8 cellular contexts compared by ENCODE assay signal in the genomic region with DNA sequence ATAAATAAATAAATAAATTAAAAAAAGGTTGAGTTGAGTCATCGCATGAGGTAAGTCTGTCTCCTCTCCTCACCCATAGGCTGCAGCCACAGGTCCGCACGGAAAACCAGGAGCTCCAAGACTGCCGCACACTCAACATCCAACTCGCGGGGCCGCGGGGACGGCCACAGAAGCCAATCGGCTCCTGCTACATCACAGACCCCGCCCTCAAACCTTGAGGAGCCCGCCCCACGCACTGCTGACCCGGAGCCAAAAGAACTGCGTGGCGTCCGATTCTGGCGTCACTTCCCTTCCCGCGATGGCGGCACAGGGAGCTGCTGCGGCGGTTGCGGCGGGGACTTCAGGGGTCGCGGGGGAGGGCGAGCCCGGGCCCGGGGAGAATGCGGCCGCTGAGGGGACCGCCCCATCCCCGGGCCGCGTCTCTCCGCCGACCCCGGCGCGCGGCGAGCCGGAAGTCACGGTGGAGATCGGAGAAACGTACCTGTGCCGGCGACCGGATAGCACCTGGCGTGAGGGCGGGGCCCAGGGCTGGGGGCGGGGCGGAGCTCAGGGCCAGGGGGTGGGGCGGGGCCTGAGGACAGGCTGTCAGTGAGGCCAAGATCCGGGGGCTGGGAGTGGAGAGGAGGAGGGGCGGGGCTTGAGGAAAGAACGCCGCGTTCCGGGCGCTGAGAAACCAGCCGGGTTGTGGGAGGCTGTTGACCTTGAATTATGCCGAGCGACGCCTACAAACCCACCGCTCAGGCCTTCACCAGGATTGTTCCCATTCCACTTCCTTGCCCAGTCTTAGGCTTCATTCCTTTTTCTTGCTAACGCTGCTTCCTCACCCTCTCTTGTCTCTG.
A peak's percentile ranks its signal among the peaks of the same experiment; 100 is the strongest.
DNase-seq lines count a peak whose midpoint lies in the region; ATAC-seq and TF ChIP-seq lines count a peak whose summit lies in the region.

A gene (plus strand): TSS at position 281 of the 839 bp plus-strand sequence. CDS start 18 bp downstream, at position 299.

- peak within 1 kb of the TSS; percentile 73 for H3K4me3 Mint-ChIP-seq in central memory CD8-positive, alpha-beta T cell

- H3K27ac Mint-ChIP-seq in central memory CD8-positive, alpha-beta T cell (ENCODE audit: low read depth): peak within 1 kb of the TSS; percentile 58

- H3K9me3 Mint-ChIP-seq in central memory CD8-positive, alpha-beta T cell: no peaks in the 10 kb centered on the region

- no peaks in the 10 kb centered on the region for H3K27me3 Mint-ChIP-seq in central memory CD8-positive, alpha-beta T cell

- H3K4me1 Mint-ChIP-seq in central memory CD8-positive, alpha-beta T cell: peaks cover 11% of the 10 kb centered on the region

- peak within 1 kb of the TSS; percentile 65 for H3K4me3 ChIP-seq in AG09309 (ENCODE audit: control insufficient read depth, low read depth, low read length)

- peaks cover 27% of the 10 kb centered on the region for H3K36me3 Mint-ChIP-seq in central memory CD8-positive, alpha-beta T cell (ENCODE audit: insufficient read depth)

- peak; percentile 85 for DNase-seq in AG09309 (ENCODE audit: low read depth)
- DNase-seq in NCI-H446 (lab: John Stamatoyannopoulos, UW): peak; percentile 95 to 99
- peak; percentile 95 for DNase-seq in activated CD4-positive, CD25-positive, alpha-beta regulatory T cell treated with anti-CD3 and anti-CD28 coated beads, Interleukin-2, amount 50 U/mL, for 16 hours (ENCODE audit: low read depth, low spot score)
- DNase-seq in central memory CD8-positive, alpha-beta T cell (ENCODE audit: low spot score in 2 of 2): peak; percentile 92 to 96
- DNase-seq in islet precursor cell: peak; percentile 99
- peak; percentile 97 to 98 (median 97) for DNase-seq in stimulated activated CD4-positive, alpha-beta T cell treated with anti-CD3 and anti-CD28 coated beads, Interleukin-12 subunit alpha, Interleukin-12 subunit beta, amount 100 ng/mL, for 48 hours (ENCODE audit: low read depth in 2 of 3, low spot score in 1 of 3)

- ATAC-seq in GM19025 (IDR thresholded peaks at IDR 0.05; ENCODE audit: low read depth, unreplicated experiment) (peak; percentile 88), HG03342 (IDR thresholded peaks at IDR 0.05; ENCODE audit: unreplicated experiment) (peak; percentile 85)
- ATAC-seq in central memory CD8-positive, alpha-beta T cell (replicated peaks; ENCODE audit: extremely low read depth, poor library complexity, severe bottlenecking): peak; percentile 96

- TF ChIP-seq CTCF in AG09309 (IDR thresholded peaks at IDR 0.05; ENCODE audit: control insufficient read depth, insufficient read depth, low read depth, low read length, missing control alignments): no peak

Comparison
In these comparisons a context has a peak if more than half of its experiments do, and no peak if none do; other contexts are left out.
1. Peak in every context shown above with its lines: DNase-seq, ATAC-seq and H3K4me3 ChIP-seq.